Comparison of ENCODE assay signal across 8 cellular contexts in genomic region chr12:124745891-124746570, GRCh38.
A peak's percentile ranks its signal among the peaks of the same experiment; 100 is the strongest.
DNase-seq lines count a peak whose midpoint lies in the region; ATAC-seq and TF ChIP-seq lines count a peak whose summit lies in the region.

No MANE protein-coding gene starts in this region.

- peaks cover 72% of the 10 kb centered on the region for H3K4me1 Mint-ChIP-seq in type B pancreatic cell (ENCODE audit: unreplicated experiment)

- peak overlapping the region; percentile 85 for H3K27ac Mint-ChIP-seq in type B pancreatic cell

- peak; percentile 17 for DNase-seq in stimulated activated CD4-positive, alpha-beta T cell treated with anti-CD3 and anti-CD28 coated beads, Interleukin-12 subunit alpha, Interleukin-12 subunit beta, amount 100 ng/mL, for 4 hours
- no peak for DNase-seq in stimulated activated CD4-positive, alpha-beta T cell treated with anti-CD3 and anti-CD28 coated beads, Interleukin-2, amount 100 ng/mL, for 48 hours
- DNase-seq in NCI-H2107 (lab: John Stamatoyannopoulos, UW) (peak; percentile 45), fibroblast of peridontal ligament (ENCODE audit: extremely low read depth) (peak; percentile 93), myocyte (ENCODE audit: low read depth) (peak; percentile 95), type B pancreatic cell (ENCODE audit: extremely low spot score, unreplicated experiment) (peak; percentile 90)

- H3K4me3 ChIP-seq in WI38 (ENCODE audit: low read depth, low read length), result 0 out of 2 replicates have a peak overlapping the region, but pooled peaks have one; percentile 10

- no peaks in the 10 kb centered on the region for H3K9me3 Mint-ChIP-seq in type B pancreatic cell

- ATAC-seq in HG02623 (IDR thresholded peaks at IDR 0.05; ENCODE audit: unreplicated experiment), result no peak

- H3K4me3 Mint-ChIP-seq in type B pancreatic cell, result peak overlapping the region; percentile 79

- no peaks in the 10 kb centered on the region for H3K36me3 Mint-ChIP-seq in type B pancreatic cell

- H3K27me3 Mint-ChIP-seq in type B pancreatic cell, result no peaks in the 10 kb centered on the region

- no peak for TF ChIP-seq CTCF in WI38 (IDR thresholded peaks at IDR 0.05; ENCODE audit: low read depth, low read length)
- TF ChIP-seq CTCF in type B pancreatic cell (conservative IDR thresholded peaks at IDR 0.05), result no peak

Comparison
In these comparisons a context has a peak if more than half of its experiments do, and no peak if none do; other contexts are left out.
1. DNase-seq: peak in stimulated activated CD4-positive, alpha-beta T cell treated with anti-CD3 and anti-CD28 coated beads, Interleukin-12 subunit alpha, Interleukin-12 subunit beta, amount 100 ng/mL, for 4 hours (single experiment), NCI-H2107 (single experiment), fibroblast of peridontal ligament (single experiment), myocyte (single experiment) and type B pancreatic cell (single experiment); none in stimulated activated CD4-positive, alpha-beta T cell treated with anti-CD3 and anti-CD28 coated beads, Interleukin-2, amount 100 ng/mL, for 48 hours (0 of 2).